In genomic region chr7:138478499-138478908, GRCh38 we compare ENCODE assay signal across 9 cellular contexts. TPM values are rescaled to one million over a fixed set of nuclear protein-coding genes. Genes with fewer than 3 reads are reported as not detected.
DNase-seq lines count a peak whose midpoint lies in the region; ATAC-seq, FAIRE-seq and TF ChIP-seq lines count a peak whose summit lies in the region.
"Had no signal": no experiment of that assay in that cellular context is flagged by ENCODE, and none has a peak within 500 bp of the region (broad histone marks: within the 10 kb centered on the region; RNA-seq: fewer than 3 reads in every experiment).

No MANE protein-coding gene starts in this region.

- peaks cover 0 to 17% (median 5%) of the 10 kb centered on the region in 4 donors for H3K4me1 ChIP-seq in Peyer's patch

- no peaks in the 10 kb centered on the region for H3K9me3 ChIP-seq in Peyer's patch

- H3K27me3 ChIP-seq in Peyer's patch = no peaks in the 10 kb centered on the region

- peak; percentile 87 for DNase-seq in DMS79 (lab: John Stamatoyannopoulos, UW)
- DNase-seq in astrocyte of the spinal cord (ENCODE audit: low read depth, low spot score) = peak; percentile 7
- no peak for DNase-seq in cerebellar nuclear complex (lab: John Stamatoyannopoulos, UW)
- no peak for DNase-seq in H54 (ENCODE audit: insufficient read length, low spot score)
- no peak for DNase-seq in Peyer's patch
- DNase-seq in activated effector memory CD4-positive, alpha-beta T cell treated with Interleukin-2 at 50 U/mL for 16 hours = no peak

- TF ChIP-seq CTCF in astrocyte of the spinal cord (IDR thresholded peaks at IDR 0.05; ENCODE audit: low read depth, low read length) = no peak
- no peak for TF ChIP-seq CTCF in Peyer's patch (IDR thresholded peaks at IDR 0.05)

- no peaks in the 10 kb centered on the region for H3K36me3 ChIP-seq in Peyer's patch

- FAIRE-seq in H54 (lab: Jason Lieb, UNC) = no peak
- FAIRE-seq: keratinocyte had no signal

- no peak overlapping the region for H3K27ac ChIP-seq in Peyer's patch

- H3K4me3 ChIP-seq in astrocyte of the spinal cord (ENCODE audit: low read depth, low read length) (no peak overlapping the region), Peyer's patch (no peak overlapping the region)

- peak; percentile 72 for ATAC-seq in GM19455 (IDR thresholded peaks at IDR 0.05; ENCODE audit: unreplicated experiment)
- peak; percentile 89 for ATAC-seq in HG03175 (IDR thresholded peaks at IDR 0.05; ENCODE audit: unreplicated experiment)

- TF ChIP-seq POLR2A in H54 (IDR thresholded peaks at IDR 0.05; ENCODE audit: low read depth, low read length) (no peak), Peyer's patch (IDR thresholded peaks at IDR 0.05) (no peak)

- in situ Hi-C loops in astrocyte of the spinal cord (cut with HindIII; ENCODE audit: low sequenced_read_pairs) = no loop called here

RNA-seq across cellular contexts. Expression of gene TRIM24, which starts 18.4 kb away (rescaled TPM):
- 10 to 100 TPM; 15.7 to 18.7 (median 16.6) TPM for total RNA-seq in Peyer's patch

Comparison
In these comparisons a context has a peak if more than half of its experiments do, and no peak if none do; other contexts are left out.
1. DNase-seq: peak in DMS79 (single experiment) and astrocyte of the spinal cord (single experiment); none in cerebellar nuclear complex (0 of 2), H54 (single experiment), Peyer's patch (0 of 3) and activated effector memory CD4-positive, alpha-beta T cell treated with Interleukin-2 at 50 U/mL for 16 hours (single experiment).